In the genomic region with DNA sequence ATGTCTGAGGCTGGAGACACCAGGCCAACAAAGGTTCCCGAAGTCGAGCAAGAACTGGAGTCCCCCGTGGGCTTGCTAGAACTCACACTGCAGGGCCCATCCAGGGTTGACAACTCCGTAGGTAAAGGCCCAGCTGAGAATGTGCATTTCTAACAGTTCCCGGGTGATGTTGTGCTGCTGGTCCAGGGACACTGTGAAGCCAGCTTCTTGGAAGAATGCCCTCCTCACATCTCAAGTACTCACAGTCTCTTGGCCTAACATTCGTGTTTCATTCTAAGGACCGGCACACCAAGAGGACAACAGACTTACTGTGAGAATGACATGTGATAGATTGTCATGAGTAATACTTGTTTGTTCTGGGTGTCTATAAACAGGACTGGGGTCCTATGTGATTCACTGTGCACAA, we compare ENCODE assay signal across 1 cellular context.
TF ChIP-seq lines count a peak whose summit lies in the region.

No MANE protein-coding gene starts in this region.

TF ChIP-seq in IMR-90, 13 proteins besides CTCF, POLR2A, EP300 and RAD21:
- TF ChIP-seq MXI1 (IDR thresholded peaks at IDR 0.05; ENCODE audit: borderline replicate concordance, low read depth, low read length) (no peak), RCOR1 (IDR thresholded peaks at IDR 0.05; ENCODE audit: insufficient replicate concordance, low read length) (no peak), RFX5 (IDR thresholded peaks at IDR 0.05; ENCODE audit: low read depth, low read length) (no peak), BHLHE40 (IDR thresholded peaks at IDR 0.05; ENCODE audit: low read depth, low read length) (no peak), CHD1 (IDR thresholded peaks at IDR 0.05; ENCODE audit: low read depth, low read length) (no peak), CEBPB (IDR thresholded peaks at IDR 0.05; ENCODE audit: low read depth, low read length) (no peak), FOS (IDR thresholded peaks at IDR 0.05; ENCODE audit: low read depth, low read length) (no peak), NFE2L2 (IDR thresholded peaks at IDR 0.05; ENCODE audit: low read depth, low read length) (no peak), SMC3 (IDR thresholded peaks at IDR 0.05; ENCODE audit: low read depth, low read length) (no peak), MAZ (IDR thresholded peaks at IDR 0.05; ENCODE audit: borderline replicate concordance, low read depth, low read length) (no peak), MAFK (IDR thresholded peaks at IDR 0.05; ENCODE audit: low read depth, low read length) (no peak)
- TF ChIP-seq, protein P1, sequence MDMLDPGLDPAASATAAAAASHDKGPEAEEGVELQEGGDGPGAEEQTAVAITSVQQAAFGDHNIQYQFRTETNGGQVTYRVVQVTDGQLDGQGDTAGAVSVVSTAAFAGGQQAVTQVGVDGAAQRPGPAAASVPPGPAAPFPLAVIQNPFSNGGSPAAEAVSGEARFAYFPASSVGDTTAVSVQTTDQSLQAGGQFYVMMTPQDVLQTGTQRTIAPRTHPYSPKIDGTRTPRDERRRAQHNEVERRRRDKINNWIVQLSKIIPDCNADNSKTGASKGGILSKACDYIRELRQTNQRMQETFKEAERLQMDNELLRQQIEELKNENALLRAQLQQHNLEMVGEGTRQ (IDR thresholded peaks at IDR 0.05; ENCODE audit: low read depth, low read length): no peak
- TF ChIP-seq, protein P2, sequence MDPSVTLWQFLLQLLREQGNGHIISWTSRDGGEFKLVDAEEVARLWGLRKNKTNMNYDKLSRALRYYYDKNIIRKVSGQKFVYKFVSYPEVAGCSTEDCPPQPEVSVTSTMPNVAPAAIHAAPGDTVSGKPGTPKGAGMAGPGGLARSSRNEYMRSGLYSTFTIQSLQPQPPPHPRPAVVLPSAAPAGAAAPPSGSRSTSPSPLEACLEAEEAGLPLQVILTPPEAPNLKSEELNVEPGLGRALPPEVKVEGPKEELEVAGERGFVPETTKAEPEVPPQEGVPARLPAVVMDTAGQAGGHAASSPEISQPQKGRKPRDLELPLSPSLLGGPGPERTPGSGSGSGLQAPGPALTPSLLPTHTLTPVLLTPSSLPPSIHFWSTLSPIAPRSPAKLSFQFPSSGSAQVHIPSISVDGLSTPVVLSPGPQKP (IDR thresholded peaks at IDR 0.05; ENCODE audit: borderline replicate concordance, low read depth, low read length): no peak
TF ChIP-seq in IMR-90: peak in this region for 0.
